23 cellular contexts compared by ENCODE assay signal in genomic region chr2:64059270-64059669, GRCh38.
"Had no signal": no experiment of that assay in that cellular context is flagged by ENCODE, and none has a peak within 500 bp of the region (broad histone marks: within the 10 kb centered on the region; RNA-seq: fewer than 3 reads in every experiment).

No MANE protein-coding gene starts in this region.

- H3K4me1 ChIP-seq: prostate gland had no signal

- H3K9me3 ChIP-seq: left ventricle myocardium inferior, mucosa of descending colon, pancreas, prostate gland, sigmoid colon, spleen, suprapubic skin, thoracic aorta, tibial artery, upper lobe of right lung had no signal

- DNase-seq: islet precursor cell; left ventricle myocardium inferior; midbrain; mucosa of descending colon; naive thymus-derived CD4-positive, alpha-beta T cell; pancreas; posterior cingulate gyrus; retina; right cardiac atrium; sigmoid colon; small intestine; spleen; stimulated activated CD4-positive, alpha-beta T cell treated with anti-CD3 and anti-CD28 coated beads, Interleukin-4, amount 100 ng/mL, for 24 hours; stimulated activated naive CD4-positive, alpha-beta T cell; tibial artery; upper lobe of right lung had no signal

- H3K36me3 ChIP-seq: left ventricle myocardium inferior, pancreas, prostate gland, sigmoid colon, spleen, suprapubic skin, thoracic aorta, tibial artery, upper lobe of right lung had no signal

- H3K4me2 ChIP-seq: hepatocyte had no signal

- H3K27me3 ChIP-seq: hepatocyte, pancreas, sigmoid colon, spleen, suprapubic skin, tibial artery, upper lobe of right lung had no signal

- H3K4me3 ChIP-seq: hepatocyte, left ventricle myocardium inferior, mucosa of descending colon, pancreas, prostate gland, sigmoid colon, spleen, suprapubic skin, thoracic aorta, tibial artery, upper lobe of right lung had no signal

- ATAC-seq: mucosa of descending colon; naive thymus-derived CD4-positive, alpha-beta T cell; natural killer cell treated with Interleukin-12 subunit alpha and Interleukin-12 subunit beta and Interleukin-15 and Interleukin-18, amount 100 ng/mL, for 72 hours; pancreas; right cardiac atrium; stimulated activated effector memory CD8-positive, alpha-beta T cell treated with anti-CD3 and anti-CD28 coated beads, Interleukin-12 subunit alpha, Interleukin-12 subunit beta, amount 100 ng/mL, for 72 hours; upper lobe of right lung had no signal

- H3K27ac ChIP-seq: hepatocyte, left ventricle myocardium inferior, pancreas, prostate gland, sigmoid colon, spleen, suprapubic skin, thoracic aorta, tibial artery, upper lobe of right lung had no signal

- H2AFZ ChIP-seq: hepatocyte had no signal

- FAIRE-seq: pancreas, small intestine, urothelium cell line had no signal

- H3K79me2 ChIP-seq: hepatocyte had no signal
